ENCODE assay signal across 8 cellular contexts in genomic region chr11:34359548-34359891, GRCh38.
DNase-seq lines count a peak whose midpoint lies in the region; ATAC-seq and TF ChIP-seq lines count a peak whose summit lies in the region.

No MANE protein-coding gene starts in this region.

- TF ChIP-seq POLR2A in erythroblast (IDR thresholded peaks at IDR 0.05; ENCODE audit: low read length): no peak

- peaks cover 41% of the 10 kb centered on the region for H3K27me3 ChIP-seq in iPS-18a (ENCODE audit: control insufficient read depth, insufficient read depth, low read length)

- peaks cover 20% of the 10 kb centered on the region for H3K4me1 ChIP-seq in iPS-18a (ENCODE audit: control insufficient read depth, low read depth, low read length)

- ATAC-seq in GM19035 (IDR thresholded peaks at IDR 0.05; ENCODE audit: unreplicated experiment): no peak

- DNase-seq in activated CD8-positive, alpha-beta memory T cell treated with anti-CD3 and anti-CD28 coated beads, Interleukin-2, amount 50 U/mL, for 4 hours: peak; percentile 20
- DNase-seq in activated CD8-positive, alpha-beta memory T cell treated with anti-CD3 and anti-CD28 coated beads, Interleukin-2, amount 50 U/mL, for 48 hours: no peak
- DNase-seq in substantia nigra (lab: John Stamatoyannopoulos, UW) (no peak), erythroblast (lab: John Stamatoyannopoulos, UW) (no peak)
- DNase-seq in stimulated activated naive CD4-positive, alpha-beta T cell (lab: John Stamatoyannopoulos, UW): no peak

- no peaks in the 10 kb centered on the region for H3K36me3 ChIP-seq in iPS-18a (ENCODE audit: control insufficient read depth, low read depth, low read length)

- peak overlapping the region; percentile 73 for H3K4me3 ChIP-seq in iPS-18a (ENCODE audit: low read length)

- no peak overlapping the region for H3K9ac ChIP-seq in iPS-18a (ENCODE audit: low read length)

- H3K27ac ChIP-seq in VCaP (peak overlapping the region; percentile 85), iPS-18a (ENCODE audit: low read length) (no peak overlapping the region), substantia nigra (ENCODE audit: low read depth, low read length, poor library complexity, severe bottlenecking) (peak overlapping the region; percentile 31)

- TF ChIP-seq CTCF in VCaP (conservative IDR thresholded peaks at IDR 0.05): peak; percentile 56

- no peaks in the 10 kb centered on the region for H3K9me3 ChIP-seq in iPS-18a (ENCODE audit: control insufficient read depth, low read depth, low read length)
